In the genomic region with DNA sequence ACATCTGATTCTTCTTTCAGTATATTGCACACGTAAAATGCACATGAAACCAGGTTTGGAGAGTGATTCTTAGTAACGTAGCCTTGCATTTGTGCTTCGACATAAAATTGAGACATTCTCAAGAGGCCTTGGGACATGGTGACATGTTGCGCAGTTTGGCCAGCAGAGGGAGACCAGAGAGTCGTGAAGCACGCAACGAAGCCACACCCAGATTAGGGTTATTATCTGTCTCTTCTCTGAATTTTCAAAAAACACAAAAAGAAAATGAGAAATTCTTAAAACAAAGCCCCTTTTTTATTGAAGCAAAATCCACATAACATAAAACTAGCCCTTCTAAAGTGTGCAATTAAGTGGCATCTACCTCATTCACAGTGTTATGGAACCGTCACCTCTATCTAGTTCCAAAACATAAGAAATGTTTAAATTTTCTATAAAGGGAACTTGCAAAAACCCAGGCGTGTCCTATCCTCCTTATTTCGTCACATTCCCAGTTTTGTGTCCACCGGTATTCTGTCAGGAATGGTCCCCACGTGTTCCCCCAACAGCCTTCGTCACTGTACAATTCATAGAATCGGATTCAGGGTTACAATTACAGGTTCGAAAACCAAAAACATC, we compare ENCODE assay signal across 8 cellular contexts.
A peak's percentile ranks its signal among the peaks of the same experiment; 100 is the strongest.
DNase-seq lines count a peak whose midpoint lies in the region; ATAC-seq and TF ChIP-seq lines count a peak whose summit lies in the region.

No MANE protein-coding gene starts in this region.

- H3K9me3 ChIP-seq in esophagus squamous epithelium: no peaks in the 10 kb centered on the region

- peaks cover 10% of the 10 kb centered on the region for H3K9me3 Mint-ChIP-seq in activated T-cell treated with anti-CD3 and anti-CD28 coated beads, Interleukin-2, amount 50 U/mL, for 4 hours
- H3K9me3 Mint-ChIP-seq in naive thymus-derived CD8-positive, alpha-beta T cell: peaks cover 0 to 13% (median 8%) of the 10 kb centered on the region in 9 donors
- peaks cover 15 to 16% of the 10 kb centered on the region in 2 donors for H3K9me3 Mint-ChIP-seq in stimulated activated naive B cell treated with anti-CD40 and anti-IgM and Interleukin-4, amounts not matched to agents 10 μg/mL and 1 μg/mL and 100 μg/mL, for 72 hours

- DNase-seq in G401 (ENCODE audit: low spot score) (peak; percentile 69), OCI-M1 (lab: John Stamatoyannopoulos, UW) (peak; percentile 94), esophagus squamous epithelium (lab: John Stamatoyannopoulos, UW) (peak; percentile 20)
- peak; percentile 67 for DNase-seq in activated T-cell treated with anti-CD3 and anti-CD28 coated beads, Interleukin-2, amount 50 U/mL, for 4 hours
- peak; percentile 37 to 89 (median 74) for DNase-seq in naive thymus-derived CD8-positive, alpha-beta T cell
- DNase-seq in stimulated activated naive B cell treated with anti-CD40 and anti-IgM and Interleukin-4, amounts not matched to agents 10 μg/mL and 1 μg/mL and 100 μg/mL, for 72 hours: peak; percentile 77

- H3K27ac ChIP-seq in esophagus squamous epithelium: peak overlapping the region; percentile 86 to 96 (median 89)

- H3K36me3 Mint-ChIP-seq in activated T-cell treated with anti-CD3 and anti-CD28 coated beads, Interleukin-2, amount 50 U/mL, for 4 hours (ENCODE audit: insufficient read depth): no peaks in the 10 kb centered on the region
- no peaks in the 10 kb centered on the region for H3K36me3 Mint-ChIP-seq in naive thymus-derived CD8-positive, alpha-beta T cell
- peaks cover 23 to 37% of the 10 kb centered on the region in 2 donors for H3K36me3 Mint-ChIP-seq in stimulated activated naive B cell treated with anti-CD40 and anti-IgM and Interleukin-4, amounts not matched to agents 10 μg/mL and 1 μg/mL and 100 μg/mL, for 72 hours

- peak overlapping the region in 1 of 4 donors; percentile 46 for H3K4me3 ChIP-seq in esophagus squamous epithelium

- no peak for TF ChIP-seq POLR2A in esophagus squamous epithelium (IDR thresholded peaks at IDR 0.05)

- peak; percentile 55 to 92 (median 82) for TF ChIP-seq CTCF in esophagus squamous epithelium (IDR thresholded peaks at IDR 0.05)

- H3K4me1 ChIP-seq in esophagus squamous epithelium: peaks cover 29 to 62% (median 30%) of the 10 kb centered on the region in 3 donors

- peaks cover 45% of the 10 kb centered on the region for H3K4me1 Mint-ChIP-seq in activated T-cell treated with anti-CD3 and anti-CD28 coated beads, Interleukin-2, amount 50 U/mL, for 4 hours (ENCODE audit: low read depth)
- H3K4me1 Mint-ChIP-seq in naive thymus-derived CD8-positive, alpha-beta T cell: peaks cover 23 to 73% (median 58%) of the 10 kb centered on the region in 4 donors
- peaks cover 36 to 85% of the 10 kb centered on the region in 2 donors for H3K4me1 Mint-ChIP-seq in stimulated activated naive B cell treated with anti-CD40 and anti-IgM and Interleukin-4, amounts not matched to agents 10 μg/mL and 1 μg/mL and 100 μg/mL, for 72 hours

- WGBS in esophagus squamous epithelium, 2 donors: 44 to 52% methylated on average over 14 of the region's 15 CpGs

- H3K27me3 ChIP-seq in esophagus squamous epithelium: no peaks in the 10 kb centered on the region

- no peaks in the 10 kb centered on the region for H3K36me3 ChIP-seq in esophagus squamous epithelium

- in situ Hi-C loops in G401 (cut with HindIII; ENCODE audit: low sequenced_read_pairs): no loop called here

- intact Hi-C loops in esophagus squamous epithelium (cut with DNase I): loop anchor here (5.0 kb wide), 1 partner anchor 111 kb away; the partner anchor contains the start of gene ATF7IP

- H3K27ac Mint-ChIP-seq in naive thymus-derived CD8-positive, alpha-beta T cell: peak overlapping the region; percentile 88 to 99 (median 98)
- peak overlapping the region; percentile 98 for H3K27ac Mint-ChIP-seq in stimulated activated naive B cell treated with anti-CD40 and anti-IgM and Interleukin-4, amounts not matched to agents 10 μg/mL and 1 μg/mL and 100 μg/mL, for 72 hours

- POLR2A ChIA-PET in naive thymus-derived CD8-positive, alpha-beta T cell (lab: Charles Lee): interaction anchor here (0.5 to 6.1 kb wide), 8 partner anchors 16 to 161 kb away, joined by 3 to 142 read pairs (median 5); partner anchors contain the start of gene ATF7IP

- H3K27me3 Mint-ChIP-seq in activated T-cell treated with anti-CD3 and anti-CD28 coated beads, Interleukin-2, amount 50 U/mL, for 4 hours (ENCODE audit: low read depth): no peaks in the 10 kb centered on the region
- no peaks in the 10 kb centered on the region for H3K27me3 Mint-ChIP-seq in naive thymus-derived CD8-positive, alpha-beta T cell
- no peaks in the 10 kb centered on the region for H3K27me3 Mint-ChIP-seq in stimulated activated naive B cell treated with anti-CD40 and anti-IgM and Interleukin-4, amounts not matched to agents 10 μg/mL and 1 μg/mL and 100 μg/mL, for 72 hours

- ATAC-seq in HG03342 (IDR thresholded peaks at IDR 0.05; ENCODE audit: unreplicated experiment): peak; percentile 52
- peak; percentile 64 to 69 for ATAC-seq in activated T-cell treated with anti-CD3 and anti-CD28 coated beads, Interleukin-2, amount 50 U/mL, for 4 hours
- ATAC-seq in naive thymus-derived CD8-positive, alpha-beta T cell: peak; percentile 74 to 81
- ATAC-seq in stimulated activated naive B cell treated with anti-CD40 and anti-IgM and Interleukin-4, amounts not matched to agents 10 μg/mL and 1 μg/mL and 100 μg/mL, for 72 hours (replicated peaks): peak; percentile 74 to 75
- no peak for ATAC-seq in HG02840 (IDR thresholded peaks at IDR 0.05; ENCODE audit: low FRiP score, unreplicated experiment)

- peak overlapping the region; percentile 11 for H3K4me3 Mint-ChIP-seq in activated T-cell treated with anti-CD3 and anti-CD28 coated beads, Interleukin-2, amount 50 U/mL, for 4 hours
- H3K4me3 Mint-ChIP-seq in naive thymus-derived CD8-positive, alpha-beta T cell: peak overlapping the region; percentile 28 to 82 (median 72)
- H3K4me3 Mint-ChIP-seq in stimulated activated naive B cell treated with anti-CD40 and anti-IgM and Interleukin-4, amounts not matched to agents 10 μg/mL and 1 μg/mL and 100 μg/mL, for 72 hours: peak overlapping the region; percentile 60 to 63

Comparison
In these comparisons a context has a peak if more than half of its experiments do, and no peak if none do; other contexts are left out.
1. DNase-seq: peak in every context shown above with its lines; median percentile 94 in OCI-M1; 77 in stimulated activated naive B cell treated with anti-CD40 and anti-IgM and Interleukin-4, amounts not matched to agents 10 μg/mL and 1 μg/mL and 100 μg/mL, for 72 hours; 74 in naive thymus-derived CD8-positive, alpha-beta T cell; 69 in G401; 67 in activated T-cell treated with anti-CD3 and anti-CD28 coated beads, Interleukin-2, amount 50 U/mL, for 4 hours; 20 in esophagus squamous epithelium.
2. H3K4me3 Mint-ChIP-seq: peak in every context shown above with its lines; median percentile 72 in naive thymus-derived CD8-positive, alpha-beta T cell; 62 in stimulated activated naive B cell treated with anti-CD40 and anti-IgM and Interleukin-4, amounts not matched to agents 10 μg/mL and 1 μg/mL and 100 μg/mL, for 72 hours; 11 in activated T-cell treated with anti-CD3 and anti-CD28 coated beads, Interleukin-2, amount 50 U/mL, for 4 hours.